ENCODE assay signal across 8 cellular contexts in the genomic region with DNA sequence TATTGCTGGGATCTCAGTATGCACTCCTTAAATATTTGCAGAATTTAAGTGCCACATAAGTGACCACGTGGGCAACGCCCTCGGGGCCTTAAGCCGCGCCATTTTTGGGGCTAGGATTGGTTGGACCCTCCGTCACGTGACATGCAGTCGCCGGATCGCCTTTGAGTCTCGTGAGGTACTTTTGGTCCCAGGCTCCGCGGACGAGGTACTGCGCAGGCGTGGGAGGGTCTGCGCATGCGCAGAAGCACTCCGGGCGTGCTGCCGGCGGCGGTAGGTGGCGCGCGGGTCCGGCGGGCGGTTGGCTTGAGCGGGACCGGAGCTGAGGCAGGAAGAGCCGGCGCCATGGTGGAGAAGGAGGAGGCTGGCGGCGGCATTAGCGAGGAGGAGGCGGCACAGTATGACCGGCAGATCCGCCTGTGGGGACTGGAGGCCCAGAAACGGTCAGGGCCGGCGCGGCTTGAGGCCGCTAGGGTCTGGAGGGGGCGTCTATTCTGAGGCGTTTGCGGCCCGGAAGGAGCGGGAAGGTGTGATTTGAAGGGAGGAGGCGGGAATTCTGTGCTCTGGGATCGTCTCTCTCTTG. TPM values are rescaled to one million over a fixed set of nuclear protein-coding genes. Genes with fewer than 3 reads are reported as not detected.
DNase-seq lines count a peak whose midpoint lies in the region; ATAC-seq and TF ChIP-seq lines count a peak whose summit lies in the region.

A gene (plus strand): TSS at position 247 of the 580 bp plus-strand sequence. CDS start 96 bp downstream, at position 343.

- H3K4me1 ChIP-seq in PC-9 (replicated peaks; ENCODE audit: insufficient read depth) = peaks cover 40% of the 10 kb centered on the region
- H3K4me1 ChIP-seq in esophagus (ENCODE audit: control insufficient read depth in 2 of 2, insufficient read depth in 2 of 2, low read length in 1 of 2) = peaks cover 2 to 3% of the 10 kb centered on the region in 2 donors
- peaks cover 8% of the 10 kb centered on the region for H3K4me1 ChIP-seq in mucosa of stomach (ENCODE audit: control insufficient read depth, insufficient read depth, low read length)

- no peaks in the 10 kb centered on the region for H3K27me3 Mint-ChIP-seq in activated T-cell treated with anti-CD3 and anti-CD28 coated beads, Interleukin-2, amount 50 U/mL, for 24 hours

- peaks cover 3% of the 10 kb centered on the region for H3K9me3 Mint-ChIP-seq in activated T-cell treated with anti-CD3 and anti-CD28 coated beads, Interleukin-2, amount 50 U/mL, for 24 hours

- H4K20me1 ChIP-seq in PC-9 (ENCODE audit: insufficient read depth) = peaks cover 5% of the 10 kb centered on the region; the same call in 1 of the 2 replicates

- H3K36me3 ChIP-seq in PC-9 (ENCODE audit: low read depth) (0 out of 2 replicates have a peak, but pooled peaks cover 5% of the 10 kb centered on the region), esophagus (ENCODE audit: control insufficient read depth in 2 of 2, insufficient read depth in 2 of 2, low read length in 1 of 2) (peaks cover 0 to 3% of the 10 kb centered on the region in 2 donors), mucosa of stomach (ENCODE audit: control insufficient read depth, insufficient read depth, low read length) (no peaks in the 10 kb centered on the region)

- peaks cover 50% of the 10 kb centered on the region for H3K79me2 ChIP-seq in PC-9 (ENCODE audit: low read depth)

- in situ Hi-C loops in KBM-7 (cut with MboI; ENCODE audit: low pct_unique_long_range_greater_than_20kb, low sequenced_read_pairs) = no loop called here

- H3F3A ChIP-seq in PC-9 (ENCODE audit: insufficient read depth, low read depth) = peaks cover 24% of the 10 kb centered on the region

- peak; percentile 85 for DNase-seq in DMS153 treated with DMSO at 0.1 percent for 48 hours (lab: John Stamatoyannopoulos, UW; ENCODE audit: unreplicated experiment)
- peak; percentile 97 for DNase-seq in KBM-7
- DNase-seq in PC-9 = peak; percentile 96 to 97
- DNase-seq in activated T-cell treated with anti-CD3 and anti-CD28 coated beads, Interleukin-2, amount 50 U/mL, for 24 hours = peak; percentile 95
- peak; percentile 78 to 90 for DNase-seq in stimulated activated CD8-positive, alpha-beta memory T cell treated with anti-CD3 and anti-CD28 coated beads, Interleukin-7, amount 100 ng/mL, for 1 hour (ENCODE audit: low read depth in 2 of 2)

- peak within 1 kb of the TSS; percentile 99 for H3K4me3 Mint-ChIP-seq in activated T-cell treated with anti-CD3 and anti-CD28 coated beads, Interleukin-2, amount 50 U/mL, for 24 hours

- POLR2A ChIA-PET in PC-9 (lab: Charles Lee; ENCODE audit: unreplicated experiment) = interaction anchor here (0.6 to 0.7 kb wide), 2 partner anchors 19 to 229 kb away, joined by 22 to 24 read pairs; no protein-coding TSS in a partner anchor

- ATAC-seq in GM21619 (IDR thresholded peaks at IDR 0.05; ENCODE audit: unreplicated experiment) = peak; percentile 73

- peak within 1 kb of the TSS; percentile 79 for H3K4me2 ChIP-seq in PC-9

- H3K4me3 ChIP-seq in PC-9 (peak within 1 kb of the TSS; percentile 86), esophagus (ENCODE audit: low read depth in 1 of 2, low read length in 2 of 2) (peak within 1 kb of the TSS; percentile 68 to 86), mucosa of stomach (ENCODE audit: low read length) (peak within 1 kb of the TSS; percentile 96)

- no peaks in the 10 kb centered on the region for H3K9me2 ChIP-seq in PC-9 (ENCODE audit: insufficient read depth)

- H3K9me3 ChIP-seq in PC-9 (ENCODE audit: insufficient read depth, low read depth) = no peaks in the 10 kb centered on the region
- no peaks in the 10 kb centered on the region for H3K9me3 ChIP-seq in esophagus (ENCODE audit: control insufficient read depth in 2 of 2, insufficient read depth in 1 of 2, low read depth in 1 of 2, low read length in 1 of 2)
- H3K9me3 ChIP-seq in mucosa of stomach (ENCODE audit: control insufficient read depth, low read length) = no peaks in the 10 kb centered on the region

- no peaks in the 10 kb centered on the region for H3K27me3 ChIP-seq in PC-9 (ENCODE audit: insufficient read depth, low read depth)
- no peaks in the 10 kb centered on the region for H3K27me3 ChIP-seq in esophagus (ENCODE audit: control insufficient read depth in 1 of 2, insufficient read depth in 2 of 2, low read length in 2 of 2)
- no peaks in the 10 kb centered on the region for H3K27me3 ChIP-seq in mucosa of stomach (ENCODE audit: control insufficient read depth, insufficient read depth, low read length)

- H3K4me1 Mint-ChIP-seq in activated T-cell treated with anti-CD3 and anti-CD28 coated beads, Interleukin-2, amount 50 U/mL, for 24 hours (ENCODE audit: low read depth) = peaks cover 47% of the 10 kb centered on the region

- 0% methylated on average over 51 of the region's 51 CpGs for WGBS in esophagus, 2 donors

- no peak; the same call in 1 of the 2 replicates for TF ChIP-seq CTCF in PC-9 (conservative IDR thresholded peaks at IDR 0.05)

- peak within 1 kb of the TSS; percentile 94 for H3K9ac ChIP-seq in mucosa of stomach (ENCODE audit: low read length)

- BruUV-seq in PC-9 (replicated peaks; lab: Mats Ljungman, UMichigan) = no TSS peak

- H3K27ac ChIP-seq in PC-9 (peak within 1 kb of the TSS; percentile 30), esophagus (ENCODE audit: low read depth in 2 of 2, low read length in 1 of 2) (peak within 1 kb of the TSS; percentile 89 to 91)

- intact Hi-C loops in PC-9 (cut with micrococcal nuclease; ENCODE audit: unreplicated experiment) = loop anchor here (1.0 kb wide), 1 partner anchor 94 kb away; no protein-coding TSS in a partner anchor

- CTCF ChIA-PET in PC-9 (lab: Charles Lee) = interaction anchor here (1.2 to 1.4 kb wide), 2 partner anchors 17 to 27 kb away, joined by 4 to 7 read pairs; a partner anchor contains a TSS

- H3K36me3 Mint-ChIP-seq in activated T-cell treated with anti-CD3 and anti-CD28 coated beads, Interleukin-2, amount 50 U/mL, for 24 hours (ENCODE audit: low read depth) = peaks cover 50% of the 10 kb centered on the region

- peak within 1 kb of the TSS; percentile 98 for H3K27ac Mint-ChIP-seq in activated T-cell treated with anti-CD3 and anti-CD28 coated beads, Interleukin-2, amount 50 U/mL, for 24 hours

- peak within 1 kb of the TSS; percentile 90 for H2AFZ ChIP-seq in PC-9

RNA-seq across cellular contexts. Expression of the gene that starts here (rescaled TPM):
- total RNA-seq in PC-9 (2021) = 133 and 148 TPM in 2 replicates
- 10 to 100 TPM; 17.1 to 53.4 TPM for polyA plus RNA-seq in esophagus

Comparison
In these comparisons a context has a peak if more than half of its experiments do, and no peak if none do; other contexts are left out.
1. Peak in every context shown above with its lines: DNase-seq, ATAC-seq, H3K4me3 ChIP-seq and H3K27ac ChIP-seq.